8 cellular contexts compared by ENCODE assay signal in genomic region chr12:132162508-132163031, GRCh38. TPM values are rescaled to one million over a fixed set of nuclear protein-coding genes. Genes with fewer than 3 reads are reported as not detected.
DNase-seq lines count a peak whose midpoint lies in the region; ATAC-seq and TF ChIP-seq lines count a peak whose summit lies in the region.

No MANE protein-coding gene starts in this region.

- intact Hi-C loops in left lung (cut with DNase I): no loop called here

- H3K4me3 ChIP-seq in AG09309 (ENCODE audit: control insufficient read depth, low read depth, low read length) (peak overlapping the region; percentile 23), left lung (peak overlapping the region in 1 of 2 donors; percentile 4), HAP-1 (no peak overlapping the region)

- TF ChIP-seq CTCF in AG09309 (IDR thresholded peaks at IDR 0.05; ENCODE audit: control insufficient read depth, insufficient read depth, low read depth, low read length, missing control alignments): no peak
- no peak for TF ChIP-seq CTCF in left lung (IDR thresholded peaks at IDR 0.05)

- H3K36me3 ChIP-seq in left lung (no peaks in the 10 kb centered on the region), HAP-1 (replicated peaks) (no peaks in the 10 kb centered on the region)

- H3K27ac ChIP-seq in left lung: no peak overlapping the region

- ATAC-seq in left lung (peak; percentile 68), GM21717 (IDR thresholded peaks at IDR 0.05; ENCODE audit: unreplicated experiment) (no peak), HG03097 (IDR thresholded peaks at IDR 0.05; ENCODE audit: low FRiP score, unreplicated experiment) (no peak)

- peaks cover 6 to 18% of the 10 kb centered on the region in 2 donors for H3K4me1 ChIP-seq in left lung
- no peaks in the 10 kb centered on the region for H3K4me1 ChIP-seq in HAP-1

- no peaks in the 10 kb centered on the region for H3K9me3 ChIP-seq in left lung
- no peaks in the 10 kb centered on the region for H3K9me3 ChIP-seq in HAP-1

- DNase-seq in AG09309 (ENCODE audit: low read depth) (peak; percentile 62), HT1080 (ENCODE audit: low read depth) (peak; percentile 67), amniotic epithelial cell (ENCODE audit: low read depth) (peak; percentile 73), left lung (peak in 1 of 2 donors; percentile 60), HAP-1 (ENCODE audit: low spot score in 2 of 2) (no peak)
- DNase-seq in stimulated activated CD4-positive, alpha-beta T cell treated with anti-CD3 and anti-CD28 coated beads, Interleukin-12 subunit alpha, Interleukin-12 subunit beta, amount 100 ng/mL, for 4 hours: no peak

- H3K27me3 ChIP-seq in left lung (peaks cover 0 to 20% of the 10 kb centered on the region in 2 donors), HAP-1 (ENCODE audit: low read depth) (peaks cover 12% of the 10 kb centered on the region)

- in situ Hi-C loops in HAP-1 (cut with MboI; ENCODE audit: low sequenced_read_pairs): loop anchor here (25.0 kb wide), 1 partner anchor 400 kb away; no protein-coding TSS in a partner anchor

RNA-seq across cellular contexts. Expression of gene NOC4L, which starts 18.3 kb away (rescaled TPM):
- total RNA-seq in HT1080 (2014; rRNA removed; shearing (Covaris generic)): 29.5 and 37.5 TPM in 2 replicates
- polyA plus RNA-seq in HT1080 (2015; cell fraction: cytosol; rRNA removed): 25.7 and 32.8 TPM in 2 replicates
- polyA plus RNA-seq in HT1080 (2015; cell fraction: nucleus; rRNA removed): 30.2 and 31.2 TPM in 2 replicates
- total RNA-seq in left lung: 10 to 100 TPM; 11.0 to 19.6 TPM

RNA-seq across cellular contexts. Expression of gene DDX51, which starts 18.5 kb away (rescaled TPM):
- 10.5 and 11.8 TPM in 2 replicates for total RNA-seq in HT1080 (2014; rRNA removed; shearing (Covaris generic))
- polyA plus RNA-seq in HT1080 (2015; cell fraction: cytosol; rRNA removed): 5.6 and 6.6 TPM in 2 replicates
- polyA plus RNA-seq in HT1080 (2015; cell fraction: nucleus; rRNA removed): 34.2 and 56.3 TPM in 2 replicates
- total RNA-seq in left lung: 10 to 100 TPM; 11.7 to 15.1 TPM

Comparison
In these comparisons a context has a peak if more than half of its experiments do, and no peak if none do; other contexts are left out.
1. DNase-seq: peak in AG09309 (single experiment), HT1080 (single experiment) and amniotic epithelial cell (single experiment); none in HAP-1 (0 of 2) and stimulated activated CD4-positive, alpha-beta T cell treated with anti-CD3 and anti-CD28 coated beads, Interleukin-12 subunit alpha, Interleukin-12 subunit beta, amount 100 ng/mL, for 4 hours (single experiment).